Comparison of ENCODE assay signal across 8 cellular contexts in genomic region chr1:158112994-158113758, GRCh38.
DNase-seq lines count a peak whose midpoint lies in the region; ATAC-seq, FAIRE-seq and TF ChIP-seq lines count a peak whose summit lies in the region.

No MANE protein-coding gene starts in this region.

- H3K27ac ChIP-seq in lower lobe of right lung = no peak overlapping the region

- TF ChIP-seq CTCF in lower lobe of right lung (IDR thresholded peaks at IDR 0.05) (peak; percentile 51), lower leg skin (IDR thresholded peaks at IDR 0.05) (no peak)

- CTCF ChIA-PET in T-cell (lab: Charles Lee) = interaction anchor here (0.6 to 1.0 kb wide), 4 partner anchors 11 to 93 kb away, joined by 3 to 4 read pairs (median 3); no protein-coding TSS in a partner anchor

- WGBS in lower leg skin, 2 donors = 5 to 10% methylated on average over 38 to 51 of the region's 58 CpGs

- H3K4me3 ChIP-seq in lower lobe of right lung (peak overlapping the region; percentile 56), lower leg skin (ENCODE audit: low read depth, poor library complexity, severe bottlenecking) (no peak overlapping the region)

- peaks cover 12% of the 10 kb centered on the region for H3K4me1 ChIP-seq in lower lobe of right lung

- POLR2A ChIA-PET in T-cell (lab: Charles Lee) = no interaction called here

- intact Hi-C loops in lower lobe of right lung (cut with DNase I) (no loop called here), lower leg skin (cut with DNase I; ENCODE audit: low total_unique reads) (no loop called here)

- no peak for FAIRE-seq in HTR-8/SVneo (lab: Jason Lieb, UNC)

- no peaks in the 10 kb centered on the region for H3K9me3 ChIP-seq in lower lobe of right lung

- no peak overlapping the region for H3K27ac Mint-ChIP-seq in T-cell

- DNase-seq in AG08396 (ENCODE audit: low spot score) (peak; percentile 77), HTR-8/SVneo (ENCODE audit: insufficient read length, low spot score) (peak; percentile 36), T-cell (peak in 31 of 34 experiments; percentile 3 to 55 (median 29)), dermis blood vessel endothelial cell (peak; percentile 58), lower lobe of right lung (no peak), NCI-H146 (lab: John Stamatoyannopoulos, UW) (no peak), lower leg skin (ENCODE audit: low spot score in 2 of 2) (no peak)
- DNase-seq in stimulated activated CD8-positive, alpha-beta memory T cell treated with anti-CD3 and anti-CD28 coated beads, Interleukin-4, amount 100 ng/mL, for 48 hours = peak; percentile 56

- H3K27me3 Mint-ChIP-seq in T-cell = peaks cover 42 to 54% of the 10 kb centered on the region in 2 donors

- H3K4me3 Mint-ChIP-seq in T-cell = peak overlapping the region; percentile 67 to 90 (median 70)

- peak; percentile 71 to 82 (median 74) for ATAC-seq in T-cell (replicated peaks in 1 of 4)
- peak; percentile 65 to 69 for ATAC-seq in lower lobe of right lung

- H3K36me3 ChIP-seq in lower lobe of right lung = no peaks in the 10 kb centered on the region

- peaks cover 42% of the 10 kb centered on the region for H3K27me3 ChIP-seq in lower lobe of right lung (ENCODE audit: low read depth)

- H3K9me3 Mint-ChIP-seq in T-cell = no peaks in the 10 kb centered on the region

- peaks cover 17 to 18% (median 17%) of the 10 kb centered on the region in 3 donors for H3K4me1 Mint-ChIP-seq in T-cell

- H3K36me3 Mint-ChIP-seq in T-cell = no peaks in the 10 kb centered on the region

- no peak for TF ChIP-seq POLR2A in lower leg skin (IDR thresholded peaks at IDR 0.05)

Comparison
In these comparisons a context has a peak if more than half of its experiments do, and no peak if none do; other contexts are left out.
1. DNase-seq: peak in AG08396 (single experiment), HTR-8/SVneo (single experiment), T-cell (31 of 34), dermis blood vessel endothelial cell (single experiment) and stimulated activated CD8-positive, alpha-beta memory T cell treated with anti-CD3 and anti-CD28 coated beads, Interleukin-4, amount 100 ng/mL, for 48 hours (single experiment); none in lower lobe of right lung (single experiment), NCI-H146 (single experiment) and lower leg skin (0 of 2).